ENCODE assay signal across 18 cellular contexts in the genomic region with DNA sequence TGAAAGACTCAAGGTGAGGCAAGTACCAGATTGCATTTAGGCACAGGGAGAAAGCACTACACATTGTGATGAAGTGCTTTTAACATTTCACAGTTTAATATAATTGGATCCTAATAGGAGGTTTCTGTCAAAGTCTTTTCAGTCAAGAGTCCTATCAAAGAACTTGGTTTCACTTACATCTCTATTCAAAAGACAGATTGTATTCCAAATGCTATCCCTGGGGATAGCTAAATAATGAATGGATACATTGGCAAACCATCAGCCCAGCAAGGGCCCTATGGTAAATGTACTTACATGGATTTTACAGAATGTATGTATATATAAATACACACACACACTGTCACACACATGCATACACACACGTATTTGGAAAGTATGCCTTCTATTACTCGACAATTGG.
DNase-seq lines count a peak whose midpoint lies in the region; ATAC-seq and TF ChIP-seq lines count a peak whose summit lies in the region.
"Had no signal": no experiment of that assay in that cellular context is flagged by ENCODE, and none has a peak within 500 bp of the region (broad histone marks: within the 10 kb centered on the region; RNA-seq: fewer than 3 reads in every experiment).

No MANE protein-coding gene starts in this region.

- WGBS in smooth muscle cell (ENCODE audit: low lambda C conversion rate) = 100% methylated on average over 2 of the region's 2 CpGs

- no peak for TF ChIP-seq CTCF in smooth muscle cell (IDR thresholded peaks at IDR 0.05; ENCODE audit: borderline replicate concordance, insufficient read depth, poor library complexity, severe bottlenecking)

- H3K4me3 ChIP-seq in smooth muscle cell = no peak overlapping the region
- H3K4me3 ChIP-seq: PC-9, SJCRH30 had no signal

- H2AFZ ChIP-seq in smooth muscle cell (ENCODE audit: low read depth) = no peak overlapping the region
- H2AFZ ChIP-seq: PC-9 had no signal

- no peaks in the 10 kb centered on the region for H3K27me3 ChIP-seq in smooth muscle cell (ENCODE audit: low read depth)
- H3K27me3 ChIP-seq: SJCRH30 had no signal

- H3K4me1 ChIP-seq in smooth muscle cell (ENCODE audit: low read depth) = peaks cover 4% of the 10 kb centered on the region
- H3K4me1 ChIP-seq: SJCRH30 had no signal

- H3K4me2 ChIP-seq in smooth muscle cell = peak overlapping the region; percentile 13
- H3K4me2 ChIP-seq: PC-9 had no signal

- H3K36me3 ChIP-seq in smooth muscle cell (ENCODE audit: low read depth) = no peaks in the 10 kb centered on the region
- H3K36me3 ChIP-seq: SJCRH30 had no signal

- DNase-seq in DMS 273 (lab: John Stamatoyannopoulos, UW; ENCODE audit: unreplicated experiment) = peak; percentile 3
- no peak for DNase-seq in DMS 273 treated with DMSO at 0.1 percent for 48 hours (lab: John Stamatoyannopoulos, UW)
- peak; percentile 72 for DNase-seq in NCI-H2107 (lab: John Stamatoyannopoulos, UW)
- peak; percentile 53 for DNase-seq in NCI-H345 treated with DMSO at 0.1 percent for 48 hours (lab: John Stamatoyannopoulos, UW; ENCODE audit: unreplicated experiment)
- no peak for DNase-seq in smooth muscle cell (lab: John Stamatoyannopoulos, UW; ENCODE audit: unreplicated experiment)
- DNase-seq in MV-4-11 (lab: John Stamatoyannopoulos, UW) = no peak
- DNase-seq in caudate nucleus (lab: John Stamatoyannopoulos, UW) = no peak
- DNase-seq: CD4-positive, CD25-positive, alpha-beta regulatory T cell; H9; Kasumi-1; MM.1S; NCI-H1694; NCI-H446; NCI-H748 treated with DMSO at 0.1 percent for 48 hours; PC-9 had no signal

- no peak overlapping the region for H3K9ac ChIP-seq in smooth muscle cell (ENCODE audit: low read depth)

- no peak overlapping the region for H3K27ac ChIP-seq in smooth muscle cell (ENCODE audit: low read depth)
- no peak overlapping the region for H3K27ac ChIP-seq in caudate nucleus (ENCODE audit: low read depth, low read length)
- H3K27ac ChIP-seq: 22Rv1, PC-9, SJCRH30 had no signal

- H3F3A ChIP-seq in smooth muscle cell (ENCODE audit: low read depth) = no peaks in the 10 kb centered on the region

- H3K9me3 ChIP-seq in smooth muscle cell (replicated peaks; ENCODE audit: low read depth) = no peaks in the 10 kb centered on the region
- H3K9me3 ChIP-seq: SJCRH30 had no signal

- H3K79me2 ChIP-seq in smooth muscle cell (ENCODE audit: low read depth) = no peaks in the 10 kb centered on the region

- no peaks in the 10 kb centered on the region for H4K20me1 ChIP-seq in smooth muscle cell (ENCODE audit: low read depth)

- ATAC-seq in HG02840 (IDR thresholded peaks at IDR 0.05; ENCODE audit: low FRiP score, unreplicated experiment) = no peak

Comparison
In these comparisons a context has a peak if more than half of its experiments do, and no peak if none do; other contexts are left out.
1. DNase-seq: peak in DMS 273 (single experiment), NCI-H2107 (single experiment) and NCI-H345 treated with DMSO at 0.1 percent for 48 hours (single experiment); none in DMS 273 treated with DMSO at 0.1 percent for 48 hours (single experiment), smooth muscle cell (single experiment), MV-4-11 (single experiment) and caudate nucleus (0 of 61).